Comparison of ENCODE assay signal across 22 cellular contexts in the genomic region with DNA sequence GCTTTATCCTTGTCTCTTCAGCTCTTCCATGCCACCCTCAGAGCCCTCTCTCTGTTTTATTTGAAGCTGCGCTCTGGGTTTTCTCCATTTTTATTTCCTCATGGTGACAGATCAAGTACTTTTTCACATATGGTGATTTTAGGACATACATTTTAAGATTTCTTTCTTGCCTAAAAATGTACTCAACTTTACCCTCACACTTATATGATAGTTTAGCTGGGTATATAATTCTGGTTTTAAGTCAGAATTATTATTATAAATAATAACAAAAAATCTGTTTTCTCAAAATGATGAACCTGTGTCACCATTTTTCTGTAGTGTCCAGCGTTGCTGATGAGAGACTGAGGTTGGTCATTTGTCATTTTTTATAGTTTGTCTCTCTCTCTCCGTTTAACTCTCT. TPM values are rescaled to one million over a fixed set of nuclear protein-coding genes. Genes with fewer than 3 reads are reported as not detected.
"Had no signal": no experiment of that assay in that cellular context is flagged by ENCODE, and none has a peak within 500 bp of the region (broad histone marks: within the 10 kb centered on the region; RNA-seq: fewer than 3 reads in every experiment).

No MANE protein-coding gene starts in this region.

- H3K9me3 ChIP-seq: SJSA1 had no signal

- H3K4me1 ChIP-seq: SJSA1 had no signal

- DNase-seq: Karpas-422, KG1, MG63, NCI-H1092, NCI-H1105 treated with DMSO at 0.1 percent for 48 hours, NCI-H1417 treated with DMSO at 0.1 percent for 48 hours, NCI-H146, NCI-H1694 treated with DMSO at 0.1 percent for 48 hours, NCI-H1930, NCI-H2081, NCI-H2107, NCI-H226, NCI-H446, NCI-H510A, NCI-H524 treated with DMSO at 0.1 percent for 48 hours, NCI-H774, Right ventricle myocardium superior, SIG-M5 had no signal

- H3K36me3 ChIP-seq: MG63, SJSA1 had no signal

- H3K27ac ChIP-seq: SJSA1, SK-N-MC had no signal

- H3K4me3 ChIP-seq: MG63, SJSA1, SK-N-MC had no signal

- FAIRE-seq: RCC 7860 had no signal

RNA-seq across cellular contexts. Expression of gene KRTAP10-5, which starts 0.8 kb away (rescaled TPM):
- total RNA-seq: HT-29, Right ventricle myocardium superior, SJSA1 had no signal

RNA-seq across cellular contexts. Expression of gene KRTAP10-4, which starts 7.6 kb away (rescaled TPM):
- total RNA-seq: HT-29, Right ventricle myocardium superior, SJSA1 had no signal

RNA-seq across cellular contexts. Expression of gene KRTAP10-6, which starts 11.1 kb away (rescaled TPM):
- total RNA-seq: HT-29, Right ventricle myocardium superior, SJSA1 had no signal

RNA-seq across cellular contexts. Expression of gene KRTAP10-7, which starts 19.2 kb away (rescaled TPM):
- total RNA-seq: HT-29, Right ventricle myocardium superior, SJSA1 had no signal

RNA-seq across cellular contexts. Expression of gene KRTAP10-3, which starts 22.6 kb away (rescaled TPM):
- total RNA-seq: HT-29, Right ventricle myocardium superior, SJSA1 had no signal
